8 cellular contexts compared by ENCODE assay signal in genomic region chr1:204162498-204163074, GRCh38. TPM values are rescaled to one million over a fixed set of nuclear protein-coding genes. Genes with fewer than 3 reads are reported as not detected.
DNase-seq lines count a peak whose midpoint lies in the region; ATAC-seq and TF ChIP-seq lines count a peak whose summit lies in the region.

No MANE protein-coding gene starts in this region.

- H3K4me3 Mint-ChIP-seq in activated T-cell treated with anti-CD3 and anti-CD28 coated beads, Interleukin-2, amount 50 U/mL, for 24 hours, result no peak overlapping the region
- no peak overlapping the region for H3K4me3 Mint-ChIP-seq in nephron

- no peak overlapping the region for H3K27ac Mint-ChIP-seq in activated T-cell treated with anti-CD3 and anti-CD28 coated beads, Interleukin-2, amount 50 U/mL, for 24 hours
- no peak overlapping the region for H3K27ac Mint-ChIP-seq in nephron

- peaks cover 5% of the 10 kb centered on the region for H3K9me3 Mint-ChIP-seq in activated T-cell treated with anti-CD3 and anti-CD28 coated beads, Interleukin-2, amount 50 U/mL, for 24 hours
- H3K9me3 Mint-ChIP-seq in nephron, result no peaks in the 10 kb centered on the region

- no peaks in the 10 kb centered on the region for H3K9me2 ChIP-seq in PC-9 (ENCODE audit: insufficient read depth)

- H3K9me3 ChIP-seq in PC-9 (ENCODE audit: insufficient read depth, low read depth), result no peaks in the 10 kb centered on the region

- H3K36me3 ChIP-seq in PC-9 (ENCODE audit: low read depth), result no peaks in the 10 kb centered on the region

- TF ChIP-seq CTCF in GM12865 (IDR thresholded peaks at IDR 0.05; ENCODE audit: insufficient read depth, low read depth, low read length, missing control alignments) (peak; percentile 99), LNCaP clone FGC (IDR thresholded peaks at IDR 0.05; ENCODE audit: control insufficient read depth, extremely low read depth, insufficient read depth) (peak; percentile 97), PC-9 (conservative IDR thresholded peaks at IDR 0.05) (peak; percentile 99), nephron (IDR thresholded peaks at IDR 0.05; ENCODE audit: unreplicated experiment in 3 of 3) (peak; percentile 98 to 99 (median 99))

- H3K4me2 ChIP-seq in PC-9, result peak overlapping the region; percentile 29

- H3K79me2 ChIP-seq in PC-9 (ENCODE audit: low read depth), result no peaks in the 10 kb centered on the region

- intact Hi-C loops in PC-9 (cut with micrococcal nuclease; ENCODE audit: unreplicated experiment), result loop anchor here (1.0 kb wide), 7 partner anchors 31 to 645 kb away; partner anchors contain the start of gene SNRPE

- peaks cover 21% of the 10 kb centered on the region for H3K4me1 ChIP-seq in PC-9 (replicated peaks; ENCODE audit: insufficient read depth)

- no peak overlapping the region for H3K27ac ChIP-seq in PC-9

- H3K4me1 Mint-ChIP-seq in activated T-cell treated with anti-CD3 and anti-CD28 coated beads, Interleukin-2, amount 50 U/mL, for 24 hours (ENCODE audit: low read depth), result peaks cover 2% of the 10 kb centered on the region
- H3K4me1 Mint-ChIP-seq in nephron, result peaks cover 6% of the 10 kb centered on the region

- peaks cover 17% of the 10 kb centered on the region for H3K27me3 Mint-ChIP-seq in activated T-cell treated with anti-CD3 and anti-CD28 coated beads, Interleukin-2, amount 50 U/mL, for 24 hours
- peaks cover 19% of the 10 kb centered on the region for H3K27me3 Mint-ChIP-seq in nephron (ENCODE audit: low read depth)

- ATAC-seq in GM21723 (IDR thresholded peaks at IDR 0.05; ENCODE audit: unreplicated experiment), result no peak

- CTCF ChIA-PET in PC-9 (lab: Charles Lee), result interaction anchor here (0.6 to 3.3 kb wide), 12 partner anchors 11 to 348 kb away, joined by 3 to 64 read pairs (median 4); partner anchors contain the start of genes ETNK2 and GOLT1A

- DNase-seq in GM12865 (ENCODE audit: low read depth) (peak; percentile 65), LNCaP clone FGC (ENCODE audit: low read depth) (peak; percentile 83), PC-9 (peak; percentile 93 to 94), fibroblast of gingiva (ENCODE audit: low read depth) (peak; percentile 44)
- peak; percentile 91 for DNase-seq in activated T-cell treated with anti-CD3 and anti-CD28 coated beads, Interleukin-2, amount 50 U/mL, for 24 hours
- peak; percentile 45 to 78 (median 72) for DNase-seq in stimulated activated naive CD4-positive, alpha-beta T cell (lab: John Stamatoyannopoulos, UW)

- H3K27me3 ChIP-seq in PC-9 (ENCODE audit: insufficient read depth, low read depth), result no peaks in the 10 kb centered on the region

- peaks cover 7% of the 10 kb centered on the region; the same call in 1 of the 2 replicates for H3F3A ChIP-seq in PC-9 (ENCODE audit: insufficient read depth, low read depth)

- H2AFZ ChIP-seq in PC-9, result no peak overlapping the region

- no peaks in the 10 kb centered on the region for H3K36me3 Mint-ChIP-seq in activated T-cell treated with anti-CD3 and anti-CD28 coated beads, Interleukin-2, amount 50 U/mL, for 24 hours (ENCODE audit: low read depth)
- H3K36me3 Mint-ChIP-seq in nephron (ENCODE audit: low read depth), result no peaks in the 10 kb centered on the region

- H4K20me1 ChIP-seq in PC-9 (ENCODE audit: insufficient read depth), result no peaks in the 10 kb centered on the region

- no TSS peak for BruUV-seq in PC-9 (replicated peaks; lab: Mats Ljungman, UMichigan)

- H3K4me3 ChIP-seq in GM12865 (ENCODE audit: low read depth, low read length) (no peak overlapping the region), LNCaP clone FGC (ENCODE audit: low read depth, low read length) (no peak overlapping the region), PC-9 (no peak overlapping the region)

- POLR2A ChIA-PET in PC-9 (lab: Charles Lee; ENCODE audit: unreplicated experiment), result no interaction called here

RNA-seq across cellular contexts. Expression of gene REN, which starts 3.6 kb away (rescaled TPM):
- 0.81 TPM in 1 of 2 replicates, not detected in the other for total RNA-seq in PC-9 (2021)

RNA-seq across cellular contexts. Expression of gene ETNK2, which starts 10.7 kb away (rescaled TPM):
- 16.3 and 18.3 TPM in 2 replicates for total RNA-seq in PC-9 (2021)

RNA-seq across cellular contexts. Expression of gene KISS1, which starts 33.7 kb away (rescaled TPM):
- total RNA-seq in PC-9 (2021), result 4.0 and 5.2 TPM in 2 replicates

RNA-seq across cellular contexts. Expression of gene GOLT1A, which starts 51.2 kb away (rescaled TPM):
- total RNA-seq in PC-9 (2021), result 18.7 and 22.8 TPM in 2 replicates
